In genomic region chrX:40700640-40701342, GRCh38 we compare ENCODE assay signal across 18 cellular contexts.
"Had no signal": no experiment of that assay in that cellular context is flagged by ENCODE, and none has a peak within 500 bp of the region (broad histone marks: within the 10 kb centered on the region; RNA-seq: fewer than 3 reads in every experiment).

No MANE protein-coding gene starts in this region.

- H3K9ac ChIP-seq: neural progenitor cell had no signal

- H3K4me2 ChIP-seq: neural progenitor cell had no signal

- H3K4me3 ChIP-seq: breast epithelium, gastroesophageal sphincter, heart right ventricle, neural progenitor cell, tibial artery, uterus had no signal

- H2AFZ ChIP-seq: neural progenitor cell had no signal

- H3K36me3 ChIP-seq: breast epithelium, uterus had no signal

- H3K27me3 ChIP-seq: gastroesophageal sphincter, neural progenitor cell, tibial artery, uterus had no signal

- H3K9me3 ChIP-seq: gastroesophageal sphincter had no signal

- DNase-seq: activated CD4-positive, alpha-beta T cell treated with anti-CD3 and anti-CD28 coated beads, Interleukin-2, amount 50 U/mL, for 48 hours; activated CD8-positive, alpha-beta memory T cell treated with anti-CD3 and anti-CD28 coated beads, Interleukin-2, amount 10 ng/mL, durations not matched to agents 7 days and 5 days; activated naive CD4-positive, alpha-beta T cell treated with anti-CD3 and anti-CD28 coated beads for 36 hours; activated naive CD8-positive, alpha-beta T cell treated with anti-CD3 and anti-CD28 coated beads, Interleukin-2, amount 50 U/mL, for 24 hours; activated T-cell treated with anti-CD3 and anti-CD28 coated beads, Interleukin-2, amount 50 U/mL, for 1 hour; aorta; effector memory CD8-positive, alpha-beta T cell; heart right ventricle; left cardiac atrium; naive B cell; T1000; tibial artery; uterus had no signal

- ATAC-seq: activated CD8-positive, alpha-beta memory T cell treated with anti-CD3 and anti-CD28 coated beads, Interleukin-2, amount 10 ng/mL, durations not matched to agents 7 days and 5 days; activated naive CD8-positive, alpha-beta T cell treated with anti-CD3 and anti-CD28 coated beads, Interleukin-2, amount 50 U/mL, for 24 hours; effector memory CD8-positive, alpha-beta T cell; gastroesophageal sphincter; heart right ventricle; left cardiac atrium; stimulated activated effector memory CD8-positive, alpha-beta T cell treated with anti-CD3 and anti-CD28 coated beads, Interleukin-12 subunit alpha, Interleukin-12 subunit beta, amount 100 ng/mL, for 72 hours had no signal

- H3K4me1 ChIP-seq: breast epithelium, gastroesophageal sphincter, heart right ventricle, neural progenitor cell, tibial artery, uterus had no signal

- H3K27ac ChIP-seq: breast epithelium, gastroesophageal sphincter, heart right ventricle, neural progenitor cell, tibial artery, uterus, VCaP had no signal
